8 cellular contexts compared by ENCODE assay signal in the genomic region with DNA sequence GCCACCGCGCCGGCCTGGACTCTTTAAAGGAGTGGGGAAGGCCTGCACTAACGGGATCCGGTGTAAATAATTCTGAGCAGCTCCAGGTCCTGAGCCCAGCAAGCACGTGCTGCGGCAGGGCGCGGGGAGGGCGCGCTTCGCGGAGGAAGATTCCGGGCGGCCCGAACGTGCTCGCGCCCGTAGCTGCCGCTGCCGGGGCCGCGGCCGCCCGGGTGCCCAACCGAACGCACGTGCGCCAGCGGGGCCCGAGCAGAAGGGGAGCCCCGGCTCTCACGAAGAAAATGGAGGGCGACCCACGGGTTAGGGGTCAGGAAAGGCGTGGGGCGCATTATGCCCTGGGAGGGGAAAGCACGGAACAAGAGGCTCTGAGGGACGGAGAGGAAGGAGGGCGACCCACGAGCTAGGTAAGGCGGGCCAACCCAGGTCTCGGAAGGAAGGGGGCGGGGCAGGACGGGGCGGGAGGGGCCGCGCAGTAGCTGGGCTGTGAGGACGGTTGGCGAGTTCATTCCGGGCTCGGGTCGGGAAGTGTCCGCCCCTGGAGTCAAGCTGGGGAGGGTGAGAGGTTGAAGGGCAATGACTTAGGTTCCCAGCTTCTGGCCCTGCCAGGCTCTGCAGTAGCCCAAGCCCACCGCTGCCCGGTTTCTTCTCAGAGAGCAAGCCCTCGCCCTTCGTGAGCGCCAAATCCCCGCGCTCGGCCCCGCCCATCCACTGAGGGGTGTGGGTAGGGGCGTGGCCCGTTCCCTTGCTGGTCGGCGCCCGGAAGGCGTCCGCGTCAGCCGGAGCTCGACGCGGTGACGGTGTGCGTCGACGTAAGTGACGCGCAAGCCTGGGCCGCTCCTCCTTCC. TPM values are rescaled to one million over a fixed set of nuclear protein-coding genes. Genes with fewer than 3 reads are reported as not detected.
DNase-seq lines count a peak whose midpoint lies in the region; ATAC-seq, FAIRE-seq and TF ChIP-seq lines count a peak whose summit lies in the region.

A gene with protein sequence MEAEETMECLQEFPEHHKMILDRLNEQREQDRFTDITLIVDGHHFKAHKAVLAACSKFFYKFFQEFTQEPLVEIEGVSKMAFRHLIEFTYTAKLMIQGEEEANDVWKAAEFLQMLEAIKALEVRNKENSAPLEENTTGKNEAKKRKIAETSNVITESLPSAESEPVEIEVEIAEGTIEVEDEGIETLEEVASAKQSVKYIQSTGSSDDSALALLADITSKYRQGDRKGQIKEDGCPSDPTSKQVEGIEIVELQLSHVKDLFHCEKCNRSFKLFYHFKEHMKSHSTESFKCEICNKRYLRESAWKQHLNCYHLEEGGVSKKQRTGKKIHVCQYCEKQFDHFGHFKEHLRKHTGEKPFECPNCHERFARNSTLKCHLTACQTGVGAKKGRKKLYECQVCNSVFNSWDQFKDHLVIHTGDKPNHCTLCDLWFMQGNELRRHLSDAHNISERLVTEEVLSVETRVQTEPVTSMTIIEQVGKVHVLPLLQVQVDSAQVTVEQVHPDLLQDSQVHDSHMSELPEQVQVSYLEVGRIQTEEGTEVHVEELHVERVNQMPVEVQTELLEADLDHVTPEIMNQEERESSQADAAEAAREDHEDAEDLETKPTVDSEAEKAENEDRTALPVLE (plus strand): TSS at position 195 of the 845 bp plus-strand sequence. CDS start 1,140 bp downstream, outside the sequence.

- H3K4me3 ChIP-seq in psoas muscle, result peak within 1 kb of the TSS; percentile 85

- H3K27ac ChIP-seq in psoas muscle, result peak within 1 kb of the TSS; percentile 99

- peaks cover 47% of the 10 kb centered on the region for H3K4me1 ChIP-seq in psoas muscle

- DNase-seq in GM13977 (ENCODE audit: low spot score) (peak; percentile 96), NCI-H1694 (lab: John Stamatoyannopoulos, UW) (peak; percentile 98), amygdala (lab: John Stamatoyannopoulos, UW) (peak; percentile 79 to 98 (median 93)), left ventricle myocardium superior (peak; percentile 98), psoas muscle (peak; percentile 97 to 98), urothelium cell line (ENCODE audit: low spot score) (peak; percentile 99)

- WGBS in psoas muscle, 3 donors, result 0% methylated on average over 79 to 83 of the region's 83 CpGs

- ATAC-seq in HG02884 (IDR thresholded peaks at IDR 0.05; ENCODE audit: unreplicated experiment) (peak; percentile 93), left ventricle myocardium superior (peak; percentile 98), psoas muscle (peak; percentile 94 to 98 (median 94))

- intact Hi-C loops in left ventricle myocardium superior (cut with micrococcal nuclease), result loop anchor here (5.0 kb wide), 1 partner anchor 191 kb away; a partner anchor contains a TSS
- intact Hi-C loops in psoas muscle (cut with DNase I), result loop anchor here in 1 of 2 donors (2.0 to 5.0 kb wide), 3 partner anchors 54 to 191 kb away; a partner anchor contains a TSS

- H3K36me3 Mint-ChIP-seq in T-helper 1 cell treated with Interleukin-12 subunit alpha and Interleukin-12 subunit beta and Interleukin-4 antibody, amounts not matched to agents 30 μg/mL and 1 μg/mL, for 36 hours (ENCODE audit: low read depth), result peaks cover 31% of the 10 kb centered on the region

- peak within 1 kb of the TSS; percentile 99 for H3K27ac Mint-ChIP-seq in T-helper 1 cell treated with Interleukin-12 subunit alpha and Interleukin-12 subunit beta and Interleukin-4 antibody, amounts not matched to agents 30 μg/mL and 1 μg/mL, for 36 hours

- H3K4me3 Mint-ChIP-seq in T-helper 1 cell treated with Interleukin-12 subunit alpha and Interleukin-12 subunit beta and Interleukin-4 antibody, amounts not matched to agents 30 μg/mL and 1 μg/mL, for 36 hours, result peak within 1 kb of the TSS; percentile 96

- in situ Hi-C loops in GM13977 (cut with MboI; ENCODE audit: low pct_unique_long_range_greater_than_20kb, low sequenced_read_pairs, unreplicated experiment), result loop anchor here (10.0 to 25.0 kb wide), 2 partner anchors 184 to 266 kb away; no protein-coding TSS in a partner anchor

- peaks cover 0 to 33% of the 10 kb centered on the region in 2 donors for H3K36me3 ChIP-seq in psoas muscle (ENCODE audit: insufficient read depth in 1 of 2, low read depth in 1 of 2)

- peak; percentile 98 for FAIRE-seq in urothelium cell line (lab: Jason Lieb, UNC)

- TF ChIP-seq CTCF in GM13977 (IDR thresholded peaks at IDR 0.05; ENCODE audit: extremely low read depth, insufficient read depth, missing control alignments), result no peak
- TF ChIP-seq CTCF in psoas muscle (IDR thresholded peaks at IDR 0.05), result no peak

- H3K27me3 ChIP-seq in psoas muscle (ENCODE audit: insufficient read depth in 3 of 3, low read length in 2 of 3), result no peaks in the 10 kb centered on the region

- no peaks in the 10 kb centered on the region for H3K27me3 Mint-ChIP-seq in T-helper 1 cell treated with Interleukin-12 subunit alpha and Interleukin-12 subunit beta and Interleukin-4 antibody, amounts not matched to agents 30 μg/mL and 1 μg/mL, for 36 hours (ENCODE audit: low read depth)

- peaks cover 34% of the 10 kb centered on the region for H3K4me1 Mint-ChIP-seq in T-helper 1 cell treated with Interleukin-12 subunit alpha and Interleukin-12 subunit beta and Interleukin-4 antibody, amounts not matched to agents 30 μg/mL and 1 μg/mL, for 36 hours (ENCODE audit: low read depth)

- H3K9me3 ChIP-seq in psoas muscle, result no peaks in the 10 kb centered on the region

- no peaks in the 10 kb centered on the region for H3K9me3 Mint-ChIP-seq in T-helper 1 cell treated with Interleukin-12 subunit alpha and Interleukin-12 subunit beta and Interleukin-4 antibody, amounts not matched to agents 30 μg/mL and 1 μg/mL, for 36 hours

RNA-seq across cellular contexts. Expression of the gene that starts here (rescaled TPM):
- 14.5 TPM for total RNA-seq in left ventricle myocardium superior
- 10 to 100 TPM; 16.7 to 23.7 (median 18.7) TPM for total RNA-seq in psoas muscle
- polyA plus RNA-seq in psoas muscle, result 10 to 100 TPM; 14.9 to 21.1 (median 15.2) TPM

Comparison
In these comparisons a context has a peak if more than half of its experiments do, and no peak if none do; other contexts are left out.
1. Peak in every context shown above with its lines: DNase-seq, ATAC-seq, H3K4me3 ChIP-seq and H3K27ac ChIP-seq.